Comparison of ENCODE assay signal across 1 cellular context in the genomic region with DNA sequence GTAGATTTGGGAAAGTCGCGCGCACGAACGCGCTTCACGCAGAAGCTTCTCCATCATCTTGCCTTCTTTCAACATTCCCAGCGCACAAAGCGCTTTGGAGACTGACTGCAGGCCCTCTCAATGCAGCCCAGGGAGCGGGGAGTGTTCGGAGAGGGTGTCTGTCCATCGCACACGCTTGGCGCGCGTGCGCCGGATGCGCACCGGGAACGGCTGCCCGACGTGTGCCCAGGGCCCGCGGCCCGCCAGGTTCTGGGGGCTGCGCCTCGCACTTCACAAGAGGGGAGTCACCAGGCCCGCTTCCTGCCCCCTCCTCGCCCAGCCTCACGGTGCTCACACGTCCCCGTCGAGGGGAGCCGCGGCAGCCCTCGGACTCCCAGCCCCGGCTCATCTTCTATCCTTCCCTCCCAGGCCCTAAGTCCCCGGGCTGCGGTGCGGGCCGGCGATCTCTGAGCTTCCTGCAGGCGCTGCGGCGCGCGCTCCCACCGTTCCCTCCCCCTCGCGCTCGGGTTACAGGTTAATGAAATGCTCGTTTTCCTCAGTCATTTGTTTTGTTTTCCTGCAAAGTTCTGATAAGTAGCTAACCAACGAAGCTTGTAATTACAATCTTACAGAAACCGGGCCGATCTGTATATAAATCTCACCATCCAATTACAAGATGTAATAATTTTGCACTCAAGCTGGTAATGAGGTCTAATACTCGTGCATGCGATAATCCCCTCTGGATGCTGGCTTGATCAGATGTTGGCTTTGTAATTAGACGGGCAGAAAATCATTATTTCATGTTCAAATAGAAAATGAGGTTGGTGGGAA.
TF ChIP-seq lines count a peak whose summit lies in the region.

No MANE protein-coding gene starts in this region.

TF ChIP-seq in neural cell, 6 proteins besides CTCF, POLR2A, EP300 and RAD21 (continued from another document):
- TF ChIP-seq TAF1 (IDR thresholded peaks at IDR 0.05; ENCODE audit: low read depth), result no peak
- TF ChIP-seq POLR2AphosphoS5 (IDR thresholded peaks at IDR 0.05), result no peak
- peak; percentile 89 for TF ChIP-seq EZH2 (IDR thresholded peaks at IDR 0.05; ENCODE audit: borderline replicate concordance, insufficient read depth, low read length, poor library complexity, severe bottlenecking)
- TF ChIP-seq, protein P1, sequence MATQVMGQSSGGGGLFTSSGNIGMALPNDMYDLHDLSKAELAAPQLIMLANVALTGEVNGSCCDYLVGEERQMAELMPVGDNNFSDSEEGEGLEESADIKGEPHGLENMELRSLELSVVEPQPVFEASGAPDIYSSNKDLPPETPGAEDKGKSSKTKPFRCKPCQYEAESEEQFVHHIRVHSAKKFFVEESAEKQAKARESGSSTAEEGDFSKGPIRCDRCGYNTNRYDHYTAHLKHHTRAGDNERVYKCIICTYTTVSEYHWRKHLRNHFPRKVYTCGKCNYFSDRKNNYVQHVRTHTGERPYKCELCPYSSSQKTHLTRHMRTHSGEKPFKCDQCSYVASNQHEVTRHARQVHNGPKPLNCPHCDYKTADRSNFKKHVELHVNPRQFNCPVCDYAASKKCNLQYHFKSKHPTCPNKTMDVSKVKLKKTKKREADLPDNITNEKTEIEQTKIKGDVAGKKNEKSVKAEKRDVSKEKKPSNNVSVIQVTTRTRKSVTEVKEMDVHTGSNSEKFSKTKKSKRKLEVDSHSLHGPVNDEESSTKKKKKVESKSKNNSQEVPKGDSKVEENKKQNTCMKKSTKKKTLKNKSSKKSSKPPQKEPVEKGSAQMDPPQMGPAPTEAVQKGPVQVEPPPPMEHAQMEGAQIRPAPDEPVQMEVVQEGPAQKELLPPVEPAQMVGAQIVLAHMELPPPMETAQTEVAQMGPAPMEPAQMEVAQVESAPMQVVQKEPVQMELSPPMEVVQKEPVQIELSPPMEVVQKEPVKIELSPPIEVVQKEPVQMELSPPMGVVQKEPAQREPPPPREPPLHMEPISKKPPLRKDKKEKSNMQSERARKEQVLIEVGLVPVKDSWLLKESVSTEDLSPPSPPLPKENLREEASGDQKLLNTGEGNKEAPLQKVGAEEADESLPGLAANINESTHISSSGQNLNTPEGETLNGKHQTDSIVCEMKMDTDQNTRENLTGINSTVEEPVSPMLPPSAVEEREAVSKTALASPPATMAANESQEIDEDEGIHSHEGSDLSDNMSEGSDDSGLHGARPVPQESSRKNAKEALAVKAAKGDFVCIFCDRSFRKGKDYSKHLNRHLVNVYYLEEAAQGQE (IDR thresholded peaks at IDR 0.05; ENCODE audit: borderline replicate concordance), result no peak
- TF ChIP-seq SMC3 (conservative IDR thresholded peaks at IDR 0.05; ENCODE audit: poor library complexity), result no peak
